In the genomic region with DNA sequence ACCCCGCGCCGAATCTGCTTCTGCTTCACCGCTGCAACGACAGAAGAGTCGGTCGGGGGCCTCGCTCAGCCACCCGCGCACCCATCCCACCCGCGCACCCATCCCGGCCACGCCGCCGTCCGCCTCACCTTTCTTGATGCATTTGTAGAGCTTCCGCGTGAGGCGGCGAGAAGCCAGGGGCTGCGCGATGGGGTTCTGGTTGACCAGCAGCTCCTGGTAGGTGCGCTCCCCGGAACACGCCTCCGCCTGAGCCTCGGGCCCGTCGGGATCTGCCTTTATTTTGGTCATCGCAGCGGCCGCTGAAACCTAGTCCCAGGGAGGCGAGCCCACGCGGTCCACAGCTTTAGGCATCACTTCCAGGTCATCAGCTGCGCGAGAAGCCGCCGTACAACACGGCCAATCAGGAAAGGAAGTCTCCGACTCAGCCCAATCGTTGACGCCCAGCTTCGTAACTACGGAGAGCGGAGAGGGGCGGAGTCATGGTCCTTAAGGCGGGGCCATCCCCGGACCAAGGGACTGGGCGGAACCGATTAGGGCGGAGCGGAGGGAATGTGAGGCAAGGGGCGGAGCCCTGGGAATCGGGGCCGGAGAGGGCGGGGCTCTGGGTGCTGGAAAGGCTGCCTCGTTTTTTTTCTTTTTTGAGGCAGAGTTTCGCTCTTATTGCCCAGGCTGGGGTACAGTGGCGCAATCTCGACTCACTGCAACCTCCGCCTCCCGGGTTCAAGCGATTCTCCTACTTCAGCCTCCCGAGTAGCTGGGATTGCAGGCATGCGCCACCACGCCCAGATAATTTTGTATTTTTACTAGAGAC, we compare ENCODE assay signal across 1 cellular context.
TF ChIP-seq lines count a peak whose summit lies in the region.

NHP2 (minus strand) TSS at position 356 of the 811 bp plus-strand sequence; CDS start at position 288, 68 bp downstream.

TF ChIP-seq in K562, 482 proteins besides CTCF, POLR2A, EP300 and RAD21 (continued from another document and continues in another):
- TF ChIP-seq, protein P1, sequence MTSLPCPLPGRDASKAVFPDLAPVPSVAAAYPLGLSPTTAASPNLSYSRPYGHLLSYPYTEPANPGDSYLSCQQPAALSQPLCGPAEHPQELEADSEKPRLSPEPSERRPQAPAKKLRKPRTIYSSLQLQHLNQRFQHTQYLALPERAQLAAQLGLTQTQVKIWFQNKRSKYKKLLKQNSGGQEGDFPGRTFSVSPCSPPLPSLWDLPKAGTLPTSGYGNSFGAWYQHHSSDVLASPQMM (CRISPR knock-in tag; IDR thresholded peaks at IDR 0.05), result no peak
- TF ChIP-seq, protein P2, sequence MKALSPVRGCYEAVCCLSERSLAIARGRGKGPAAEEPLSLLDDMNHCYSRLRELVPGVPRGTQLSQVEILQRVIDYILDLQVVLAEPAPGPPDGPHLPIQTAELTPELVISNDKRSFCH (CRISPR knock-in tag; IDR thresholded peaks at IDR 0.05), result no peak
- TF ChIP-seq, protein P2 (tag; IDR thresholded peaks at IDR 0.05), result no peak
- TF ChIP-seq ZNF280A (IDR thresholded peaks at IDR 0.05; ENCODE audit: low read depth, partially characterized antibody), result no peak
- TF ChIP-seq RFX7 (CRISPR knock-in tag; IDR thresholded peaks at IDR 0.05), result no peak
- TF ChIP-seq RBM34 (IDR thresholded peaks at IDR 0.05; ENCODE audit: borderline replicate concordance, insufficient read depth, low read length), result no peak
- no peak for TF ChIP-seq MECOM (CRISPR knock-in tag; IDR thresholded peaks at IDR 0.05)
- TF ChIP-seq ARID2 (IDR thresholded peaks at IDR 0.05), result no peak
- TF ChIP-seq ZNF830 (CRISPR knock-in tag; IDR thresholded peaks at IDR 0.05), result 0 out of 2 replicates have a peak, but pooled peaks have one; percentile 60
- TF ChIP-seq ERF (CRISPR knock-in tag; IDR thresholded peaks at IDR 0.05), result no peak
- no peak for TF ChIP-seq ZNF347 (CRISPR knock-in tag; IDR thresholded peaks at IDR 0.05; ENCODE audit: low read depth)
- TF ChIP-seq USF2 (CRISPR knock-in tag; IDR thresholded peaks at IDR 0.05), result no peak
- TF ChIP-seq, protein P3, sequence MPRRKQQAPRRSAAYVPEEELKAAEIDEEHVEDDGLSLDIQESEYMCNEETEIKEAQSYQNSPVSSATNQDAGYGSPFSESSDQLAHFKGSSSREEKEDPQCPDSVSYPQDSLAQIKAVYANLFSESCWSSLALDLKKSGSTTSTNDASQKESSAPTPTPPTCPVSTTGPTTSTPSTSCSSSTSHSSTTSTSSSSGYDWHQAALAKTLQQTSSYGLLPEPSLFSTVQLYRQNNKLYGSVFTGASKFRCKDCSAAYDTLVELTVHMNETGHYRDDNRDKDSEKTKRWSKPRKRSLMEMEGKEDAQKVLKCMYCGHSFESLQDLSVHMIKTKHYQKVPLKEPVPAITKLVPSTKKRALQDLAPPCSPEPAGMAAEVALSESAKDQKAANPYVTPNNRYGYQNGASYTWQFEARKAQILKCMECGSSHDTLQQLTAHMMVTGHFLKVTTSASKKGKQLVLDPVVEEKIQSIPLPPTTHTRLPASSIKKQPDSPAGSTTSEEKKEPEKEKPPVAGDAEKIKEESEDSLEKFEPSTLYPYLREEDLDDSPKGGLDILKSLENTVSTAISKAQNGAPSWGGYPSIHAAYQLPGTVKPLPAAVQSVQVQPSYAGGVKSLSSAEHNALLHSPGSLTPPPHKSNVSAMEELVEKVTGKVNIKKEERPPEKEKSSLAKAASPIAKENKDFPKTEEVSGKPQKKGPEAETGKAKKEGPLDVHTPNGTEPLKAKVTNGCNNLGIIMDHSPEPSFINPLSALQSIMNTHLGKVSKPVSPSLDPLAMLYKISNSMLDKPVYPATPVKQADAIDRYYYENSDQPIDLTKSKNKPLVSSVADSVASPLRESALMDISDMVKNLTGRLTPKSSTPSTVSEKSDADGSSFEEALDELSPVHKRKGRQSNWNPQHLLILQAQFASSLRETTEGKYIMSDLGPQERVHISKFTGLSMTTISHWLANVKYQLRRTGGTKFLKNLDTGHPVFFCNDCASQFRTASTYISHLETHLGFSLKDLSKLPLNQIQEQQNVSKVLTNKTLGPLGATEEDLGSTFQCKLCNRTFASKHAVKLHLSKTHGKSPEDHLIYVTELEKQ (CRISPR knock-in tag; IDR thresholded peaks at IDR 0.05), result no peak
- no peak for TF ChIP-seq HMBOX1 (IDR thresholded peaks at IDR 0.05)
- TF ChIP-seq MBD2 (IDR thresholded peaks at IDR 0.05; ENCODE audit: borderline replicate concordance, low read depth), result peak; percentile 85
- no peak for TF ChIP-seq NCOA4 (IDR thresholded peaks at IDR 0.05; ENCODE audit: partially characterized antibody)
- TF ChIP-seq, protein P4, sequence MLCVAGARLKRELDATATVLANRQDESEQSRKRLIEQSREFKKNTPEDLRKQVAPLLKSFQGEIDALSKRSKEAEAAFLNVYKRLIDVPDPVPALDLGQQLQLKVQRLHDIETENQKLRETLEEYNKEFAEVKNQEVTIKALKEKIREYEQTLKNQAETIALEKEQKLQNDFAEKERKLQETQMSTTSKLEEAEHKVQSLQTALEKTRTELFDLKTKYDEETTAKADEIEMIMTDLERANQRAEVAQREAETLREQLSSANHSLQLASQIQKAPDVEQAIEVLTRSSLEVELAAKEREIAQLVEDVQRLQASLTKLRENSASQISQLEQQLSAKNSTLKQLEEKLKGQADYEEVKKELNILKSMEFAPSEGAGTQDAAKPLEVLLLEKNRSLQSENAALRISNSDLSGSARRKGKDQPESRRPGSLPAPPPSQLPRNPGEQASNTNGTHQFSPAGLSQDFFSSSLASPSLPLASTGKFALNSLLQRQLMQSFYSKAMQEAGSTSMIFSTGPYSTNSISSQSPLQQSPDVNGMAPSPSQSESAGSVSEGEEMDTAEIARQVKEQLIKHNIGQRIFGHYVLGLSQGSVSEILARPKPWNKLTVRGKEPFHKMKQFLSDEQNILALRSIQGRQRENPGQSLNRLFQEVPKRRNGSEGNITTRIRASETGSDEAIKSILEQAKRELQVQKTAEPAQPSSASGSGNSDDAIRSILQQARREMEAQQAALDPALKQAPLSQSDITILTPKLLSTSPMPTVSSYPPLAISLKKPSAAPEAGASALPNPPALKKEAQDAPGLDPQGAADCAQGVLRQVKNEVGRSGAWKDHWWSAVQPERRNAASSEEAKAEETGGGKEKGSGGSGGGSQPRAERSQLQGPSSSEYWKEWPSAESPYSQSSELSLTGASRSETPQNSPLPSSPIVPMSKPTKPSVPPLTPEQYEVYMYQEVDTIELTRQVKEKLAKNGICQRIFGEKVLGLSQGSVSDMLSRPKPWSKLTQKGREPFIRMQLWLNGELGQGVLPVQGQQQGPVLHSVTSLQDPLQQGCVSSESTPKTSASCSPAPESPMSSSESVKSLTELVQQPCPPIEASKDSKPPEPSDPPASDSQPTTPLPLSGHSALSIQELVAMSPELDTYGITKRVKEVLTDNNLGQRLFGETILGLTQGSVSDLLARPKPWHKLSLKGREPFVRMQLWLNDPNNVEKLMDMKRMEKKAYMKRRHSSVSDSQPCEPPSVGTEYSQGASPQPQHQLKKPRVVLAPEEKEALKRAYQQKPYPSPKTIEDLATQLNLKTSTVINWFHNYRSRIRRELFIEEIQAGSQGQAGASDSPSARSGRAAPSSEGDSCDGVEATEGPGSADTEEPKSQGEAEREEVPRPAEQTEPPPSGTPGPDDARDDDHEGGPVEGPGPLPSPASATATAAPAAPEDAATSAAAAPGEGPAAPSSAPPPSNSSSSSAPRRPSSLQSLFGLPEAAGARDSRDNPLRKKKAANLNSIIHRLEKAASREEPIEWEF (CRISPR knock-in tag; IDR thresholded peaks at IDR 0.05), result no peak
- no peak for TF ChIP-seq GTF2A2 (tag; IDR thresholded peaks at IDR 0.05)
- no peak for TF ChIP-seq ZNF133 (CRISPR knock-in tag; IDR thresholded peaks at IDR 0.05)
- TF ChIP-seq ASH1L (IDR thresholded peaks at IDR 0.05; ENCODE audit: borderline replicate concordance, low read depth, partially characterized antibody), result peak; percentile 41
- TF ChIP-seq, protein P5, sequence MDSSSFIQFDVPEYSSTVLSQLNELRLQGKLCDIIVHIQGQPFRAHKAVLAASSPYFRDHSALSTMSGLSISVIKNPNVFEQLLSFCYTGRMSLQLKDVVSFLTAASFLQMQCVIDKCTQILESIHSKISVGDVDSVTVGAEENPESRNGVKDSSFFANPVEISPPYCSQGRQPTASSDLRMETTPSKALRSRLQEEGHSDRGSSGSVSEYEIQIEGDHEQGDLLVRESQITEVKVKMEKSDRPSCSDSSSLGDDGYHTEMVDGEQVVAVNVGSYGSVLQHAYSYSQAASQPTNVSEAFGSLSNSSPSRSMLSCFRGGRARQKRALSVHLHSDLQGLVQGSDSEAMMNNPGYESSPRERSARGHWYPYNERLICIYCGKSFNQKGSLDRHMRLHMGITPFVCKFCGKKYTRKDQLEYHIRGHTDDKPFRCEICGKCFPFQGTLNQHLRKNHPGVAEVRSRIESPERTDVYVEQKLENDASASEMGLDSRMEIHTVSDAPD (CRISPR knock-in tag; IDR thresholded peaks at IDR 0.05), result no peak
- TF ChIP-seq ARID3B (CRISPR knock-in tag; IDR thresholded peaks at IDR 0.05; ENCODE audit: borderline replicate concordance), result no peak
- no peak for TF ChIP-seq HOMEZ (CRISPR knock-in tag; IDR thresholded peaks at IDR 0.05)
- TF ChIP-seq RBM39 (optimal IDR thresholded peaks at IDR 0.05; ENCODE audit: low read depth, low read length), result no peak
- TF ChIP-seq RBFOX2 (IDR thresholded peaks at IDR 0.05; ENCODE audit: low read depth, low read length), result peak; percentile 85
- TF ChIP-seq, protein P6, sequence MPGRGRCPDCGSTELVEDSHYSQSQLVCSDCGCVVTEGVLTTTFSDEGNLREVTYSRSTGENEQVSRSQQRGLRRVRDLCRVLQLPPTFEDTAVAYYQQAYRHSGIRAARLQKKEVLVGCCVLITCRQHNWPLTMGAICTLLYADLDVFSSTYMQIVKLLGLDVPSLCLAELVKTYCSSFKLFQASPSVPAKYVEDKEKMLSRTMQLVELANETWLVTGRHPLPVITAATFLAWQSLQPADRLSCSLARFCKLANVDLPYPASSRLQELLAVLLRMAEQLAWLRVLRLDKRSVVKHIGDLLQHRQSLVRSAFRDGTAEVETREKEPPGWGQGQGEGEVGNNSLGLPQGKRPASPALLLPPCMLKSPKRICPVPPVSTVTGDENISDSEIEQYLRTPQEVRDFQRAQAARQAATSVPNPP (IDR thresholded peaks at IDR 0.05; ENCODE audit: borderline replicate concordance, insufficient read depth, insufficient read length), result no peak
- no peak for TF ChIP-seq OTX1 (CRISPR knock-in tag; IDR thresholded peaks at IDR 0.05)
- no peak for TF ChIP-seq PTRF (tag; IDR thresholded peaks at IDR 0.05)
